29 cellular contexts compared by ENCODE assay signal in the genomic region with DNA sequence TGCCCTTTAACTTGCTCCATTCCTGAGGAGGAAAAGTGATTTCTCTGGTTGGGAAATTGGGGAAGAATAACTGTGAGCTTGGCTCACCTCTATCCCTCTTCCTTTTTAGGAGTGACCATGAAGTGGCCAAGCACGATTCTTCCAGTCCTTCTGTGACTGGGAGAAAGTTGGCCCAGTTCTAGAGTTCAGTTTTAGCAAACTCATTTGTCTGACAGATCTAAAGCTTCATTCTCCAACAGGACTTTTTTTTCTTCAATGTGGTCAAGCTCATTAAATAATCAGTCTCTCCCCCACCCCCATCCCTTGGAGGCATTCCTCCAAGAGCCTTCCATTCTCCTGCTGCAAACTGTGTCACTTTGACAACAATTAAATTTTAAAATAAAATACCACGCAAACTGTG. TPM values are rescaled to one million over a fixed set of nuclear protein-coding genes. Genes with fewer than 3 reads are reported as not detected.
DNase-seq lines count a peak whose midpoint lies in the region; ATAC-seq and TF ChIP-seq lines count a peak whose summit lies in the region.
"Had no signal": no experiment of that assay in that cellular context is flagged by ENCODE, and none has a peak within 500 bp of the region (broad histone marks: within the 10 kb centered on the region; RNA-seq: fewer than 3 reads in every experiment).

No MANE protein-coding gene starts in this region.

- H3K4me1 ChIP-seq in esophagus squamous epithelium = peaks cover 0 to 19% (median 0%) of the 10 kb centered on the region in 3 donors
- H3K4me1 ChIP-seq in aorta (ENCODE audit: control insufficient read depth in 1 of 2, insufficient read depth in 2 of 2, low read length in 2 of 2) = no peaks in the 10 kb centered on the region
- H3K4me1 ChIP-seq: colonic mucosa, upper lobe of right lung had no signal

- intact Hi-C loops in esophagus squamous epithelium (cut with DNase I) (no loop called here), aorta (cut with DNase I) (no loop called here)

- H3K36me3 ChIP-seq in esophagus squamous epithelium (no peaks in the 10 kb centered on the region), aorta (ENCODE audit: control insufficient read depth in 1 of 2, insufficient read depth in 2 of 2, low read length in 1 of 2) (no peaks in the 10 kb centered on the region)
- H3K36me3 ChIP-seq: colonic mucosa, upper lobe of right lung had no signal

- H3K9me3 ChIP-seq in esophagus squamous epithelium (no peaks in the 10 kb centered on the region), aorta (ENCODE audit: control insufficient read depth, low read length) (no peaks in the 10 kb centered on the region)
- H3K9me3 ChIP-seq: colonic mucosa, upper lobe of right lung had no signal

- DNase-seq in NCI-H82 (lab: John Stamatoyannopoulos, UW) (peak; percentile 25), NCI-H82 treated with DMSO at 0.1 percent for 48 hours (lab: John Stamatoyannopoulos, UW; ENCODE audit: unreplicated experiment) (no peak), esophagus squamous epithelium (lab: John Stamatoyannopoulos, UW) (no peak), pons (ENCODE audit: low spot score) (peak; percentile 38), aorta (no peak), NOMO-1 treated with dmso at 0.1 percent for 144 hours (lab: John Stamatoyannopoulos, UW; ENCODE audit: unreplicated experiment) (no peak)
- DNase-seq in activated CD4-positive, alpha-beta T cell treated with anti-CD3 and anti-CD28 coated beads, Interleukin-2, amount 10 ng/mL, durations not matched to agents 7 days and 5 days = no peak
- DNase-seq: activated CD4-positive, alpha-beta memory T cell treated with anti-CD3 and anti-CD28 coated beads, Interleukin-2, amount 10 ng/mL, durations not matched to agents 7 days and 5 days; activated CD4-positive, CD25-positive, alpha-beta regulatory T cell treated with anti-CD3 and anti-CD28 coated beads, Interleukin-2, amount 50 U/mL, for 72 hours; activated CD8-positive, alpha-beta memory T cell treated with anti-CD3 and anti-CD28 coated beads, Interleukin-2, amount 50 U/mL, for 48 hours; activated naive CD4-positive, alpha-beta T cell treated with anti-CD3 and anti-CD28 coated beads, Interleukin-2, amount 10 ng/mL, durations not matched to agents 7 days and 5 days; colonic mucosa; effector memory CD4-positive, alpha-beta T cell; erythroblast; foreskin fibroblast; H7; naive thymus-derived CD4-positive, alpha-beta T cell; NCI-H2081; NCI-H226; NCI-H69; occipital lobe; stimulated activated CD4-positive, alpha-beta T cell treated with anti-CD3 and anti-CD28 coated beads, Interleukin-2, amount 100 ng/mL, for 24 hours; upper lobe of right lung had no signal

- no peak for TF ChIP-seq POLR2A in esophagus squamous epithelium (IDR thresholded peaks at IDR 0.05)

- H3K27me3 ChIP-seq in esophagus squamous epithelium (peaks cover 0 to 5% (median 0%) of the 10 kb centered on the region in 4 donors), aorta (ENCODE audit: control insufficient read depth in 1 of 2, insufficient read depth in 2 of 2, low read length in 1 of 2) (no peaks in the 10 kb centered on the region)
- H3K27me3 ChIP-seq: colonic mucosa, hepatocyte, upper lobe of right lung had no signal

- H3K27ac Mint-ChIP-seq in activated CD4-positive, alpha-beta T cell treated with anti-CD3 and anti-CD28 coated beads, Interleukin-2, amount 10 ng/mL, durations not matched to agents 7 days and 5 days = no peak overlapping the region
- H3K27ac Mint-ChIP-seq: activated CD4-positive, alpha-beta memory T cell treated with anti-CD3 and anti-CD28 coated beads, Interleukin-2, amount 10 ng/mL, durations not matched to agents 7 days and 5 days; activated naive CD4-positive, alpha-beta T cell treated with anti-CD3 and anti-CD28 coated beads, Interleukin-2, amount 10 ng/mL, durations not matched to agents 7 days and 5 days; naive thymus-derived CD4-positive, alpha-beta T cell; T-helper 1 cell treated with Interleukin-12 subunit alpha and Interleukin-12 subunit beta and Interleukin-4 antibody, amounts not matched to agents 30 μg/mL and 1 μg/mL, for 36 hours had no signal

- H3K4me1 Mint-ChIP-seq in activated CD4-positive, alpha-beta T cell treated with anti-CD3 and anti-CD28 coated beads, Interleukin-2, amount 10 ng/mL, durations not matched to agents 7 days and 5 days = peaks cover 6% of the 10 kb centered on the region
- H3K4me1 Mint-ChIP-seq: activated naive CD4-positive, alpha-beta T cell treated with anti-CD3 and anti-CD28 coated beads, Interleukin-2, amount 10 ng/mL, durations not matched to agents 7 days and 5 days; CD14-positive monocyte had no signal

- POLR2A ChIA-PET in activated CD4-positive, alpha-beta T cell treated with anti-CD3 and anti-CD28 coated beads, Interleukin-2, amount 10 ng/mL, durations not matched to agents 7 days and 5 days (lab: Charles Lee) = no interaction called here

- peaks cover 2% of the 10 kb centered on the region for H3K36me3 Mint-ChIP-seq in activated CD4-positive, alpha-beta T cell treated with anti-CD3 and anti-CD28 coated beads, Interleukin-2, amount 10 ng/mL, durations not matched to agents 7 days and 5 days (ENCODE audit: low read depth)
- H3K36me3 Mint-ChIP-seq: activated naive CD4-positive, alpha-beta T cell treated with anti-CD3 and anti-CD28 coated beads, Interleukin-2, amount 10 ng/mL, durations not matched to agents 7 days and 5 days; CD14-positive monocyte had no signal

- 50 to 64% methylated on average over 2 of the region's 2 CpGs for WGBS in esophagus squamous epithelium, 2 donors
- WGBS in aorta, 2 donors = 21 to 43% methylated on average over 2 of the region's 2 CpGs

- CTCF ChIA-PET in activated CD4-positive, alpha-beta T cell treated with anti-CD3 and anti-CD28 coated beads, Interleukin-2, amount 10 ng/mL, durations not matched to agents 7 days and 5 days (lab: Charles Lee) = interaction anchor here (0.6 to 1.2 kb wide), 5 partner anchors 9 to 1140 kb away, joined by 3 to 4 read pairs (median 3); no protein-coding TSS in a partner anchor

- TF ChIP-seq CTCF in esophagus squamous epithelium (IDR thresholded peaks at IDR 0.05) = no peak

- H3K27ac ChIP-seq in esophagus squamous epithelium (peak overlapping the region in 3 of 4 donors; percentile 39 to 59 (median 43)), aorta (ENCODE audit: low read depth in 1 of 2, low read length in 2 of 2) (no peak overlapping the region)
- H3K27ac ChIP-seq: 22Rv1, colonic mucosa, hepatocyte, SK-N-MC, upper lobe of right lung had no signal

- H3K4me3 ChIP-seq in esophagus squamous epithelium (no peak overlapping the region), aorta (ENCODE audit: low read length in 2 of 2) (no peak overlapping the region)
- H3K4me3 ChIP-seq: colonic mucosa, hepatocyte, SK-N-MC, upper lobe of right lung had no signal

- peak; percentile 84 for ATAC-seq in aorta (ENCODE audit: low FRiP score)
- ATAC-seq in HG03457 (IDR thresholded peaks at IDR 0.05; ENCODE audit: unreplicated experiment) = no peak
- ATAC-seq: naive thymus-derived CD4-positive, alpha-beta T cell; upper lobe of right lung had no signal

- peaks cover 2% of the 10 kb centered on the region for H3K27me3 Mint-ChIP-seq in activated CD4-positive, alpha-beta T cell treated with anti-CD3 and anti-CD28 coated beads, Interleukin-2, amount 10 ng/mL, durations not matched to agents 7 days and 5 days
- H3K27me3 Mint-ChIP-seq: activated CD4-positive, alpha-beta memory T cell treated with anti-CD3 and anti-CD28 coated beads, Interleukin-2, amount 10 ng/mL, durations not matched to agents 7 days and 5 days; naive thymus-derived CD4-positive, alpha-beta T cell had no signal

- peaks cover 2% of the 10 kb centered on the region for H3K9me3 Mint-ChIP-seq in activated CD4-positive, alpha-beta T cell treated with anti-CD3 and anti-CD28 coated beads, Interleukin-2, amount 10 ng/mL, durations not matched to agents 7 days and 5 days

- H3K4me3 Mint-ChIP-seq in activated CD4-positive, alpha-beta T cell treated with anti-CD3 and anti-CD28 coated beads, Interleukin-2, amount 10 ng/mL, durations not matched to agents 7 days and 5 days = no peak overlapping the region
- H3K4me3 Mint-ChIP-seq: activated CD4-positive, alpha-beta memory T cell treated with anti-CD3 and anti-CD28 coated beads, Interleukin-2, amount 10 ng/mL, durations not matched to agents 7 days and 5 days; activated naive CD4-positive, alpha-beta T cell treated with anti-CD3 and anti-CD28 coated beads, Interleukin-2, amount 10 ng/mL, durations not matched to agents 7 days and 5 days; CD14-positive monocyte; naive thymus-derived CD4-positive, alpha-beta T cell; T-helper 1 cell treated with Interleukin-12 subunit alpha and Interleukin-12 subunit beta and Interleukin-4 antibody, amounts not matched to agents 30 μg/mL and 1 μg/mL, for 36 hours had no signal

RNA-seq across cellular contexts. Expression of a gene that starts 6.4 kb away (rescaled TPM):
- 10 to 100 TPM; 12.3 to 43.5 (median 20.6) TPM for total RNA-seq in esophagus squamous epithelium
- total RNA-seq in aorta = 10 to 100 TPM; 15.7 to 19.6 TPM
- 10 to 100 TPM in 1 of 2 donors, 1 to 10 TPM in 1; 7.3 to 17.1 TPM for polyA plus RNA-seq in aorta
- 10 to 100 TPM; 12.6 to 13.2 TPM for total RNA-seq in activated CD4-positive, alpha-beta T cell treated with anti-CD3 and anti-CD28 coated beads, Interleukin-2, amount 10 ng/mL, durations not matched to agents 7 days and 5 days

Comparison
In these comparisons a context has a peak if more than half of its experiments do, and no peak if none do; other contexts are left out.
1. DNase-seq: peak in NCI-H82 (single experiment) and pons (single experiment); none in NCI-H82 treated with DMSO at 0.1 percent for 48 hours (single experiment), esophagus squamous epithelium (single experiment), aorta (0 of 2), NOMO-1 treated with dmso at 0.1 percent for 144 hours (single experiment) and activated CD4-positive, alpha-beta T cell treated with anti-CD3 and anti-CD28 coated beads, Interleukin-2, amount 10 ng/mL, durations not matched to agents 7 days and 5 days (single experiment).
2. H3K27ac ChIP-seq: peak in esophagus squamous epithelium (3 of 4); none in aorta (0 of 2).